29 cellular contexts compared by ENCODE assay signal in the genomic region with DNA sequence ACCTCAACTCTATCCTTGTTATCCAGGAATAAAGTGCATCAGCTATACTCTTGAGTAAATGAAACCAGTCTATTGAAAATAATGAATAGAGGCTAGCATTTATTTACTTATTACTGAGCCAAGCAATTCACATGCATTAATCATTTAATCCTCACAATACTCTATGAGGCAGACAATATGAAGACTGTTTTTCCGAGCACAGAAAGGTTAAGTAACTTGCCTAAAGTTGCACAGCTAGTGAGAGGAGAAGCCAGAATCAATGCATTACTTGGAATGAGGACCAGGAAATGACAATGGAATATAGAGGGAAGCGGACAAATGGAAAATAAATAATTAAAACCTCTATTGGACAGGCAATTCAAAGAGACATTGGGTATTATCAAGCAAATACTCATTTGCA.
"Had no signal": no experiment of that assay in that cellular context is flagged by ENCODE, and none has a peak within 500 bp of the region (broad histone marks: within the 10 kb centered on the region; RNA-seq: fewer than 3 reads in every experiment).

No MANE protein-coding gene starts in this region.

- H3K27ac ChIP-seq: stomach, suprapubic skin, testis, thoracic aorta, thyroid gland, tibial artery, transverse colon, upper lobe of left lung, upper lobe of right lung, uterus, vagina had no signal

- H3K4me1 ChIP-seq: thyroid gland, tibial artery, transverse colon, upper lobe of left lung, upper lobe of right lung, uterus, vagina had no signal

- H3K27me3 ChIP-seq: suprapubic skin, testis, thyroid gland, tibial artery, tibial nerve, upper lobe of left lung, uterus, vagina had no signal

- H3K4me3 Mint-ChIP-seq: stimulated activated effector memory CD8-positive, alpha-beta T cell treated with anti-CD3 and anti-CD28 coated beads, Interleukin-12 subunit alpha, Interleukin-12 subunit beta, amount 100 ng/mL, for 72 hours; stimulated activated memory B cell treated with anti-CD40 and anti-IgM and Interleukin-4, amounts not matched to agents 10 μg/mL and 1 μg/mL and 100 μg/mL, for 72 hours; stimulated activated naive B cell treated with anti-CD40 and anti-IgM and Interleukin-4, amounts not matched to agents 10 μg/mL and 1 μg/mL and 100 μg/mL, for 72 hours; stimulated activated naive CD8-positive, alpha-beta T cell treated with anti-CD3 and anti-CD28 coated beads, Interleukin-15, amount 100 ng/mL, for 72 hours; stimulated activated naive CD8-positive, alpha-beta T cell treated with anti-CD3 and anti-CD28 coated beads, Interleukin-15, Interleukin-2, amounts not matched to agents 100 ng/mL and 50 ng/mL, for 24 hours; type B pancreatic cell had no signal

- H3K9me3 ChIP-seq: stomach, suprapubic skin, testis, thoracic aorta, thyroid gland, tibial artery, tibial nerve, transverse colon, upper lobe of left lung, upper lobe of right lung, uterus, vagina had no signal

- DNase-seq: stimulated activated CD4-positive, alpha-beta T cell treated with anti-CD3 and anti-CD28 coated beads, Interleukin-2, amount 100 ng/mL, for 48 hours; stimulated activated CD4-positive, alpha-beta T cell treated with anti-CD3 and anti-CD28 coated beads, Interleukin-4, amount 100 ng/mL, for 1 hour; stimulated activated CD4-positive, alpha-beta T cell treated with anti-CD3 and anti-CD28 coated beads, Interleukin-4, amount 100 ng/mL, for 24 hours; stimulated activated CD4-positive, alpha-beta T cell treated with anti-CD3 and anti-CD28 coated beads, Interleukin-4, amount 100 ng/mL, for 4 hours; stimulated activated CD8-positive, alpha-beta memory T cell treated with anti-CD3 and anti-CD28 coated beads, Interleukin-4, amount 100 ng/mL, for 48 hours; stimulated activated naive B cell treated with anti-CD40 and anti-IgM and Interleukin-4, amounts not matched to agents 10 μg/mL and 1 μg/mL and 100 μg/mL, for 72 hours; stimulated activated naive CD4-positive, alpha-beta T cell; stimulated activated naive CD4-positive, alpha-beta T cell treated with Interleukin-2 at 50 U/mL for 16 hours; stimulated activated naive CD8-positive, alpha-beta T cell treated with anti-CD3 and anti-CD28 coated beads, Interleukin-15, amount 100 ng/mL, for 72 hours; stimulated activated naive CD8-positive, alpha-beta T cell treated with anti-CD3 and anti-CD28 coated beads, Interleukin-15, Interleukin-2, amounts not matched to agents 100 U/mL and 50 U/mL, for 24 hours; stomach; substantia nigra; testis; thyroid gland; tibial artery; transverse colon; trophoblast cell; upper lobe of left lung; upper lobe of right lung; uterus had no signal

- H3K4me3 ChIP-seq: stomach, suprapubic skin, testis, thoracic aorta, thyroid gland, tibial artery, tibial nerve, transverse colon, upper lobe of left lung, upper lobe of right lung, uterus, vagina had no signal

- H3K9me3 Mint-ChIP-seq: stimulated activated effector memory CD8-positive, alpha-beta T cell treated with anti-CD3 and anti-CD28 coated beads, Interleukin-12 subunit alpha, Interleukin-12 subunit beta, amount 100 ng/mL, for 72 hours; stimulated activated memory B cell treated with anti-CD40 and anti-IgM and Interleukin-4, amounts not matched to agents 10 μg/mL and 1 μg/mL and 100 μg/mL, for 72 hours; stimulated activated naive B cell treated with anti-CD40 and anti-IgM and Interleukin-4, amounts not matched to agents 10 μg/mL and 1 μg/mL and 100 μg/mL, for 72 hours; stimulated activated naive CD8-positive, alpha-beta T cell treated with anti-CD3 and anti-CD28 coated beads, Interleukin-15, amount 100 ng/mL, for 72 hours; stimulated activated naive CD8-positive, alpha-beta T cell treated with anti-CD3 and anti-CD28 coated beads, Interleukin-15, Interleukin-2, amounts not matched to agents 100 ng/mL and 50 ng/mL, for 24 hours; type B pancreatic cell had no signal

- H3K36me3 Mint-ChIP-seq: stimulated activated effector memory CD8-positive, alpha-beta T cell treated with anti-CD3 and anti-CD28 coated beads, Interleukin-12 subunit alpha, Interleukin-12 subunit beta, amount 100 ng/mL, for 72 hours; stimulated activated memory B cell treated with anti-CD40 and anti-IgM and Interleukin-4, amounts not matched to agents 10 μg/mL and 1 μg/mL and 100 μg/mL, for 72 hours; stimulated activated naive B cell treated with anti-CD40 and anti-IgM and Interleukin-4, amounts not matched to agents 10 μg/mL and 1 μg/mL and 100 μg/mL, for 72 hours; type B pancreatic cell had no signal

- H3K36me3 ChIP-seq: stomach, suprapubic skin, thoracic aorta, thyroid gland, tibial artery, tibial nerve, transverse colon, upper lobe of left lung, upper lobe of right lung, uterus, vagina had no signal

- H3K4me1 Mint-ChIP-seq: stimulated activated effector memory CD8-positive, alpha-beta T cell treated with anti-CD3 and anti-CD28 coated beads, Interleukin-12 subunit alpha, Interleukin-12 subunit beta, amount 100 ng/mL, for 72 hours; stimulated activated memory B cell treated with anti-CD40 and anti-IgM and Interleukin-4, amounts not matched to agents 10 μg/mL and 1 μg/mL and 100 μg/mL, for 72 hours; stimulated activated naive B cell treated with anti-CD40 and anti-IgM and Interleukin-4, amounts not matched to agents 10 μg/mL and 1 μg/mL and 100 μg/mL, for 72 hours; stimulated activated naive CD8-positive, alpha-beta T cell treated with anti-CD3 and anti-CD28 coated beads, Interleukin-15, amount 100 ng/mL, for 72 hours had no signal

- FAIRE-seq: urothelium cell line had no signal

- ATAC-seq: stimulated activated effector memory CD8-positive, alpha-beta T cell treated with anti-CD3 and anti-CD28 coated beads, Interleukin-12 subunit alpha, Interleukin-12 subunit beta, amount 100 ng/mL, for 72 hours; stimulated activated memory B cell treated with anti-CD40 and anti-IgM and Interleukin-4, amounts not matched to agents 10 μg/mL and 1 μg/mL and 100 μg/mL, for 72 hours; stimulated activated naive B cell treated with anti-CD40 and anti-IgM and Interleukin-4, amounts not matched to agents 10 μg/mL and 1 μg/mL and 100 μg/mL, for 72 hours; stimulated activated naive CD8-positive, alpha-beta T cell treated with anti-CD3 and anti-CD28 coated beads, Interleukin-15, amount 100 ng/mL, for 72 hours; stimulated activated naive CD8-positive, alpha-beta T cell treated with anti-CD3 and anti-CD28 coated beads, Interleukin-15, Interleukin-2, amounts not matched to agents 100 U/mL and 50 U/mL, for 24 hours; upper lobe of right lung had no signal

- H3K27ac Mint-ChIP-seq: stimulated activated effector memory CD8-positive, alpha-beta T cell treated with anti-CD3 and anti-CD28 coated beads, Interleukin-12 subunit alpha, Interleukin-12 subunit beta, amount 100 ng/mL, for 72 hours; stimulated activated memory B cell treated with anti-CD40 and anti-IgM and Interleukin-4, amounts not matched to agents 10 μg/mL and 1 μg/mL and 100 μg/mL, for 72 hours; stimulated activated naive B cell treated with anti-CD40 and anti-IgM and Interleukin-4, amounts not matched to agents 10 μg/mL and 1 μg/mL and 100 μg/mL, for 72 hours; stimulated activated naive CD8-positive, alpha-beta T cell treated with anti-CD3 and anti-CD28 coated beads, Interleukin-15, amount 100 ng/mL, for 72 hours; stimulated activated naive CD8-positive, alpha-beta T cell treated with anti-CD3 and anti-CD28 coated beads, Interleukin-15, Interleukin-2, amounts not matched to agents 100 ng/mL and 50 ng/mL, for 24 hours; type B pancreatic cell had no signal
